8 cellular contexts compared by ENCODE assay signal in genomic region chr17:42180922-42181850, GRCh38. TPM values are rescaled to one million over a fixed set of nuclear protein-coding genes. Genes with fewer than 3 reads are reported as not detected.
DNase-seq lines count a peak whose midpoint lies in the region; FAIRE-seq and TF ChIP-seq lines count a peak whose summit lies in the region.

KCNH4 (minus strand) TSS chr17:42181142; CDS start chr17:42180945, 197 bp downstream.

- no peaks in the 10 kb centered on the region for H3K9me1 ChIP-seq in keratinocyte (ENCODE audit: control insufficient read depth, extremely low read depth, insufficient read depth, low read length)

- POLR2A ChIA-PET in HEK293T (lab: Yijun Ruan, JAX): interaction anchor here (0.7 to 1.3 kb wide), 3 partner anchors 13 to 493 kb away, joined by 3 to 5 read pairs (median 4); partner anchors contain the start of genes EIF1 and GHDC
- POLR2A ChIA-PET in PC-9 (lab: Charles Lee; ENCODE audit: unreplicated experiment): no interaction called here

- peaks cover 54% of the 10 kb centered on the region for H3K27me3 Mint-ChIP-seq in Calu3 (ENCODE audit: unreplicated experiment)

- H3K4me2 ChIP-seq in keratinocyte (ENCODE audit: control insufficient read depth, extremely low read depth, insufficient read depth, low read depth, low read length) (peak within 1 kb of the TSS; percentile 22), PC-9 (no peak within 1 kb of the TSS)

- no peak for FAIRE-seq in keratinocyte (lab: Jason Lieb, UNC)

- no peak for TF ChIP-seq CTCF in Calu3 (IDR thresholded peaks at IDR 0.05; ENCODE audit: unreplicated experiment)
- peak; percentile 31 to 62 (median 59) for TF ChIP-seq CTCF in keratinocyte (optimal IDR thresholded peaks at IDR 0.05 in 1 of 3, IDR thresholded peaks at IDR 0.05 in 1 of 3, conservative IDR thresholded peaks at IDR 0.05 in 1 of 3; ENCODE audit: extremely low read depth in 1 of 3, insufficient read depth in 2 of 3, low read length in 3 of 3)
- TF ChIP-seq CTCF in PC-9 (conservative IDR thresholded peaks at IDR 0.05): no peak

- H3K36me3 Mint-ChIP-seq in Calu3 (ENCODE audit: insufficient read depth, unreplicated experiment): peaks cover 5% of the 10 kb centered on the region

- DNase-seq in Calu3 (peak; percentile 36), HEK293T (ENCODE audit: extremely low spot score) (peak; percentile 85), NCI-H2081 (lab: John Stamatoyannopoulos, UW) (peak; percentile 88 to 89), caudate nucleus (lab: John Stamatoyannopoulos, UW) (peak in 57 of 61 donors; percentile 7 to 97 (median 83)), keratinocyte (ENCODE audit: low read depth, low spot score) (peak; percentile 30), PC-9 (no peak)
- peak; percentile 61 to 74 (median 70) for DNase-seq in activated CD4-positive, CD25-positive, alpha-beta regulatory T cell (lab: John Stamatoyannopoulos, UW)
- DNase-seq in stimulated activated CD4-positive, alpha-beta T cell treated with anti-CD3 and anti-CD28 coated beads, Interleukin-12 subunit alpha, Interleukin-12 subunit beta, amount 100 ng/mL, for 48 hours (ENCODE audit: low read depth in 2 of 3, low spot score in 1 of 3): peak; percentile 85 to 93 (median 88)

- peaks cover 38% of the 10 kb centered on the region for H3K4me1 Mint-ChIP-seq in Calu3 (ENCODE audit: low read depth, unreplicated experiment)

- H3K4me3 ChIP-seq in keratinocyte (ENCODE audit: control insufficient read depth in 2 of 3, extremely low read depth in 1 of 3, insufficient read depth in 2 of 3, low read depth in 1 of 3, low read length in 3 of 3) (peak within 1 kb of the TSS in 1 of 3 experiments; percentile 12), PC-9 (no peak within 1 kb of the TSS)

- H3K4me1 ChIP-seq in keratinocyte (ENCODE audit: control insufficient read depth, extremely low read depth, insufficient read depth, low read length) (peaks cover 8% of the 10 kb centered on the region), PC-9 (replicated peaks; ENCODE audit: insufficient read depth) (peaks cover 19% of the 10 kb centered on the region; the same call in 1 of the 2 replicates)

- no peaks in the 10 kb centered on the region for H3K9me3 Mint-ChIP-seq in Calu3 (ENCODE audit: low read depth, unreplicated experiment)

- BruUV-seq in Calu3 (replicated peaks; lab: Mats Ljungman, UMichigan) (no TSS peak), PC-9 (replicated peaks; lab: Mats Ljungman, UMichigan) (no TSS peak)

- H2AFZ ChIP-seq in keratinocyte (ENCODE audit: control insufficient read depth, low read length) (no peak within 1 kb of the TSS), PC-9 (no peak within 1 kb of the TSS)

- H3K27me3 ChIP-seq in keratinocyte (ENCODE audit: control insufficient read depth, extremely low read depth, insufficient read depth, low read length) (peaks cover 60% of the 10 kb centered on the region), PC-9 (ENCODE audit: insufficient read depth, low read depth) (peaks cover 22% of the 10 kb centered on the region)

- CTCF ChIA-PET in Calu3 (lab: Charles Lee): interaction anchor here (0.6 to 1.2 kb wide), 2 partner anchors 13 to 763 kb away, joined by 3 read pairs; partner anchors contain the start of gene GHDC
- CTCF ChIA-PET in HEK293T (lab: Yijun Ruan, JAX): interaction anchor here (1.4 kb wide), 1 partner anchor 18 kb away, joined by 7 read pairs; no protein-coding TSS in a partner anchor
- CTCF ChIA-PET in PC-9 (lab: Charles Lee): interaction anchor here (0.6 kb wide), 1 partner anchor 75 kb away, joined by 10 read pairs; no protein-coding TSS in a partner anchor

- H3K36me3 ChIP-seq in keratinocyte (ENCODE audit: control insufficient read depth in 2 of 2, extremely low read depth in 1 of 2, insufficient read depth in 2 of 2, low read length in 2 of 2) (no peaks in the 10 kb centered on the region), PC-9 (ENCODE audit: low read depth) (no peaks in the 10 kb centered on the region)

- H3K79me2 ChIP-seq in keratinocyte (ENCODE audit: control insufficient read depth, insufficient read depth, low read length) (no peaks in the 10 kb centered on the region), PC-9 (ENCODE audit: low read depth) (no peaks in the 10 kb centered on the region)

- no peak within 1 kb of the TSS for H3K4me3 Mint-ChIP-seq in Calu3 (ENCODE audit: low read depth, unreplicated experiment)

- intact Hi-C loops in Calu3 (cut with micrococcal nuclease; ENCODE audit: unreplicated experiment) (no loop called here), PC-9 (cut with micrococcal nuclease; ENCODE audit: unreplicated experiment) (no loop called here)

- H3K27ac ChIP-seq in caudate nucleus (ENCODE audit: low read depth, low read length): peak within 1 kb of the TSS; percentile 6
- H3K27ac ChIP-seq in keratinocyte (ENCODE audit: control insufficient read depth, insufficient read depth, low read length): no peak within 1 kb of the TSS
- H3K27ac ChIP-seq in PC-9: no peak within 1 kb of the TSS

- dilution Hi-C loops in keratinocyte (cut with MboI; ENCODE audit: extremely low pct_ligation_motif_present, low sequenced_read_pairs): no loop called here

- H3K9ac ChIP-seq in keratinocyte (ENCODE audit: control insufficient read depth, extremely low read depth, insufficient read depth, low read length): no peak within 1 kb of the TSS

- H3K9me3 ChIP-seq in keratinocyte (ENCODE audit: control insufficient read depth, low read depth, low read length): no peaks in the 10 kb centered on the region
- H3K9me3 ChIP-seq in PC-9 (ENCODE audit: insufficient read depth, low read depth): no peaks in the 10 kb centered on the region

- H4K20me1 ChIP-seq in keratinocyte (ENCODE audit: control insufficient read depth, extremely low read depth, insufficient read depth, low read length): no peaks in the 10 kb centered on the region
- no peaks in the 10 kb centered on the region for H4K20me1 ChIP-seq in PC-9 (ENCODE audit: insufficient read depth)

- H3F3A ChIP-seq in PC-9 (ENCODE audit: insufficient read depth, low read depth): peaks cover 19% of the 10 kb centered on the region; the same call in 1 of the 2 replicates

- no peak within 1 kb of the TSS for H3K27ac Mint-ChIP-seq in Calu3 (ENCODE audit: unreplicated experiment)

- H3K9me2 ChIP-seq in PC-9 (ENCODE audit: insufficient read depth): no peaks in the 10 kb centered on the region

TF ChIP-seq in HEK293T, 16 proteins besides CTCF, POLR2A, EP300 and RAD21:
- TF ChIP-seq PKNOX1 (IDR thresholded peaks at IDR 0.05): peak; percentile 70
- no peak for TF ChIP-seq SP1 (IDR thresholded peaks at IDR 0.05)
- 0 out of 2 replicates have a peak, but pooled peaks have one; percentile 44 for TF ChIP-seq ARNT (IDR thresholded peaks at IDR 0.05)
- peak; percentile 99 for TF ChIP-seq L3MBTL2 (conservative IDR thresholded peaks at IDR 0.05)
- no peak for TF ChIP-seq ZNF384 (IDR thresholded peaks at IDR 0.05)
- TF ChIP-seq ELF4 (IDR thresholded peaks at IDR 0.05): no peak
- peak; percentile 89 for TF ChIP-seq TARDBP (IDR thresholded peaks at IDR 0.05)
- TF ChIP-seq FOXK2 (IDR thresholded peaks at IDR 0.05): no peak

RNA-seq across cellular contexts. Expression of gene KCNH4, which starts in this region (rescaled TPM):
- total RNA-seq in Calu3 (2022): not detected in 2 replicates
- not detected in 3 replicates for polyA plus RNA-seq in keratinocyte
- not detected for polyA plus RNA-seq in keratinocyte (2011; ENCODE audit: low read depth)
- 0.01 TPM in 1 of 2 replicates, not detected in the other for polyA plus RNA-seq in keratinocyte (2011; cell fraction: cytosol; rRNA removed)
- not detected in 2 replicates for polyA plus RNA-seq in keratinocyte (2011; cell fraction: nucleus; rRNA removed)
- not detected in 2 replicates for polyA plus RNA-seq in keratinocyte (2012; ENCODE audit: low replicate concordance)
- 0.06 TPM in 1 of 3 replicates, not detected in the others for polyA minus RNA-seq in keratinocyte
- not detected for polyA minus RNA-seq in keratinocyte (2011; cell fraction: cytosol; rRNA and poly(A)+ RNA removed)
- polyA minus RNA-seq in keratinocyte (2011; cell fraction: nucleus; rRNA and poly(A)+ RNA removed): not detected in 2 replicates
- total RNA-seq in PC-9 (2021): not detected in 2 replicates

Comparison
In these comparisons a context has a peak if more than half of its experiments do, and no peak if none do; other contexts are left out.
1. Peak in DNase-seq in Calu3; RNA of the gene not detected or under 1 TPM.
2. Peak in DNase-seq and H3K4me2 ChIP-seq in keratinocyte; RNA of the gene not detected or under 1 TPM.
3. DNase-seq: peak in HEK293T (single experiment), NCI-H2081 (2 of 2), activated CD4-positive, CD25-positive, alpha-beta regulatory T cell (4 of 4), caudate nucleus (57 of 61) and stimulated activated CD4-positive, alpha-beta T cell treated with anti-CD3 and anti-CD28 coated beads, Interleukin-12 subunit alpha, Interleukin-12 subunit beta, amount 100 ng/mL, for 48 hours (3 of 3); none in PC-9 (0 of 2).
4. CTCF ChIP-seq: peak in keratinocyte (3 of 3); none in Calu3 (single experiment) and PC-9 (single experiment).